In the genomic region with DNA sequence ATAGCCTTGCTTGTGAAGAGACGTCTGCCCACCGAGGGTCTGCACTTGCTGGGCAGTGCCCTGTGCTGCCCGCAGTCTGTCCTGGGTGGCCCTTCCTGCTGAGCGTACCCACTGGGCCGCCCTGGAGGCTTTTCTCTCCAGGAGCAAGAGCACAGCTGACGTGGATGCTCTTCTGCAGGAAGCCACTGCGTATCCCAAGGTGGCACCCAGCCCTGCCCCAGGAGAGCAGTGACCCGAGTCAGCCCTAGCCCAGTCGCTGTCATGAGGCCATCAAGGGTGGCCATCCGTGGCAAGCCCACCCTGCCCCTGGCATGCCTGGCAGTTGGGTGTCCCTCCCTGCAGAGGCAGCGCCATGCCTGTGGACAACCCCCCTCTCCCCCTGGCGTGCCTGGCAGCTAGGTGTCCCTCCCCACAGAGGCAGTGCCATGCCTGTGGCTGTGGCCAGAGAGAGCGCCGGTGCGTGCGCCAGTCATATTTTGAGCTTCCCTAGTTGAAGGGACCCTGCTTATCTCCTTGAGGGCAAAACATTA, we compare ENCODE assay signal across 18 cellular contexts. TPM values are rescaled to one million over a fixed set of nuclear protein-coding genes. Genes with fewer than 3 reads are reported as not detected.
DNase-seq lines count a peak whose midpoint lies in the region; ATAC-seq and TF ChIP-seq lines count a peak whose summit lies in the region.
"Had no signal": no experiment of that assay in that cellular context is flagged by ENCODE, and none has a peak within 500 bp of the region (broad histone marks: within the 10 kb centered on the region; RNA-seq: fewer than 3 reads in every experiment).

No MANE protein-coding gene starts in this region.

- no peak overlapping the region for H3K23ac ChIP-seq in neuronal stem cell (ENCODE audit: low read depth, low read length, poor library complexity)

- H3K18ac ChIP-seq in neuronal stem cell (ENCODE audit: low read length), result peak overlapping the region; percentile 75

- peaks cover 3% of the 10 kb centered on the region for H3K79me1 ChIP-seq in neuronal stem cell (ENCODE audit: low read depth, low read length)

- H3K4me3 ChIP-seq in BLaER1 (no peak overlapping the region), neuronal stem cell (ENCODE audit: low read length in 2 of 2) (no peak overlapping the region)
- H3K4me3 ChIP-seq: A549 had no signal

- no peak overlapping the region for H2BK15ac ChIP-seq in neuronal stem cell (ENCODE audit: low read length)

- peak overlapping the region; percentile 55 for H3K4me2 ChIP-seq in BLaER1
- no peak overlapping the region for H3K4me2 ChIP-seq in neuronal stem cell (ENCODE audit: insufficient read depth, low read length, poor library complexity, severe bottlenecking)
- H3K4me2 ChIP-seq: A549 had no signal

- H4K20me1 ChIP-seq in BLaER1, result no peaks in the 10 kb centered on the region

- H3K36me3 ChIP-seq in BLaER1 (peaks cover 21% of the 10 kb centered on the region; the same call in 1 of the 2 replicates), neuronal stem cell (replicated peaks in 1 of 2; ENCODE audit: control insufficient read depth in 2 of 2, insufficient read depth in 2 of 2, low read length in 2 of 2) (no peaks in the 10 kb centered on the region)

- no peak overlapping the region for H3K9ac ChIP-seq in BLaER1
- H3K9ac ChIP-seq in neuronal stem cell (ENCODE audit: low read depth, low read length, poor library complexity), result peak overlapping the region; percentile 18

- H2AK5ac ChIP-seq in neuronal stem cell (ENCODE audit: low read depth, low read length), result no peak overlapping the region

- H2AFZ ChIP-seq in neuronal stem cell (ENCODE audit: low read length), result no peak overlapping the region

- H2BK120ac ChIP-seq in neuronal stem cell (ENCODE audit: low read depth, low read length), result no peak overlapping the region

- peaks cover 2% of the 10 kb centered on the region for H3K36me3 Mint-ChIP-seq in chondrocyte (ENCODE audit: low read depth)
- H3K36me3 Mint-ChIP-seq: CD8-positive, alpha-beta T cell had no signal

- peak overlapping the region; percentile 49; the same call in 1 of the 2 replicates for H3K27ac ChIP-seq in BLaER1
- no peak overlapping the region for H3K27ac ChIP-seq in neuronal stem cell (replicated peaks; ENCODE audit: low read length)
- H3K27ac ChIP-seq: 22Rv1, A549, C4-2B had no signal

- H3K27me3 ChIP-seq in BLaER1, result no peaks in the 10 kb centered on the region; the same call in 1 of the 2 replicates
- H3K27me3 ChIP-seq in neuronal stem cell (ENCODE audit: control insufficient read depth in 3 of 3, insufficient read depth in 3 of 3, low read depth in 1 of 3, low read length in 3 of 3), result peaks cover 0 to 27% (median 0%) of the 10 kb centered on the region in 3 experiments

- intact Hi-C loops in Right ventricle myocardium inferior (cut with DNase I) (no loop called here), Right ventricle myocardium superior (cut with DNase I) (no loop called here)

- H3K4me1 Mint-ChIP-seq in chondrocyte (ENCODE audit: low read depth), result no peaks in the 10 kb centered on the region
- H3K4me1 Mint-ChIP-seq: B cell had no signal

- no peak overlapping the region for H2BK12ac ChIP-seq in neuronal stem cell (ENCODE audit: low read length)

- H3K4me1 ChIP-seq in BLaER1 (peaks cover 76% of the 10 kb centered on the region), neuronal stem cell (ENCODE audit: control insufficient read depth in 2 of 2, insufficient read depth in 1 of 2, low read depth in 1 of 2, low read length in 2 of 2) (no peaks in the 10 kb centered on the region)
- H3K4me1 ChIP-seq: A549, Caco-2 had no signal

- ATAC-seq in Right ventricle myocardium inferior, result peak; percentile 27
- ATAC-seq in Right ventricle myocardium superior (ENCODE audit: poor library complexity), result no peak
- ATAC-seq: A549; CD8-positive, alpha-beta T cell had no signal

- H4K91ac ChIP-seq in neuronal stem cell (ENCODE audit: low read depth, low read length, poor library complexity), result no peak overlapping the region

- H3K14ac ChIP-seq in neuronal stem cell (ENCODE audit: low read length), result peak overlapping the region; percentile 67

- no peak for DNase-seq in Right ventricle myocardium inferior (ENCODE audit: missing footprints)
- DNase-seq in Right ventricle myocardium superior, result no peak
- peak; percentile 88 for DNase-seq in chondrocyte (ENCODE audit: low spot score)
- no peak for DNase-seq in neuronal stem cell (ENCODE audit: low spot score)
- no peak for DNase-seq in stimulated activated CD4-positive, alpha-beta T cell treated with anti-CD3 and anti-CD28 coated beads, Interleukin-1b, Interleukin-23, amount 100 ng/mL, for 48 hours
- DNase-seq in NCI-H2227 (lab: John Stamatoyannopoulos, UW; ENCODE audit: unreplicated experiment), result no peak
- DNase-seq: AML-193; Caco-2; Calu3; CD4-positive, alpha-beta T cell; CD8-positive, alpha-beta T cell; DMS79 treated with DMSO at 0.1 percent for 48 hours; GF-D8 had no signal

- no peaks in the 10 kb centered on the region for H3K9me3 Mint-ChIP-seq in chondrocyte (ENCODE audit: low read depth)
- H3K9me3 Mint-ChIP-seq: CD4-positive, alpha-beta T cell; CD8-positive, alpha-beta T cell had no signal

- H3K9me3 ChIP-seq in BLaER1 (no peaks in the 10 kb centered on the region), neuronal stem cell (replicated peaks in 1 of 2; ENCODE audit: control insufficient read depth in 2 of 2, insufficient read depth in 1 of 2, low read depth in 1 of 2, low read length in 2 of 2) (peaks cover 0 to 21% of the 10 kb centered on the region in 2 donors)
- H3K9me3 ChIP-seq: A549, Caco-2 had no signal

- H2BK5ac ChIP-seq in neuronal stem cell (ENCODE audit: low read length), result no peak overlapping the region

- no CpG with 5 or more reads among the region's 16 CpGs for WGBS in neuronal stem cell (ENCODE audit: extremely low coverage in 2 of 2, insufficient read length in 2 of 2, insufficient replicate concordance in 1 of 2), 2 donors

- H3K4ac ChIP-seq in neuronal stem cell (ENCODE audit: low read length), result no peak overlapping the region

- TF ChIP-seq CTCF in chondrocyte (IDR thresholded peaks at IDR 0.05), result no peak

- H3K27ac Mint-ChIP-seq in chondrocyte (ENCODE audit: unreplicated experiment), result no peak overlapping the region
- H3K27ac Mint-ChIP-seq: B cell; CD4-positive, alpha-beta T cell; CD8-positive, alpha-beta T cell had no signal

- no peak overlapping the region for H4K8ac ChIP-seq in neuronal stem cell (ENCODE audit: low read depth, low read length)

- H3K4me3 Mint-ChIP-seq in chondrocyte (ENCODE audit: unreplicated experiment), result no peak overlapping the region
- H3K4me3 Mint-ChIP-seq: B cell; CD4-positive, alpha-beta T cell; CD8-positive, alpha-beta T cell had no signal

- no peaks in the 10 kb centered on the region for H3K27me3 Mint-ChIP-seq in chondrocyte (ENCODE audit: low read depth)
- H3K27me3 Mint-ChIP-seq: CD4-positive, alpha-beta T cell had no signal

RNA-seq across cellular contexts. Expression of gene COL6A1, which starts 51.3 kb away (rescaled TPM):
- total RNA-seq in Right ventricle myocardium inferior, result 228 TPM
- total RNA-seq in Right ventricle myocardium superior, result 173 TPM
- total RNA-seq in chondrocyte, result 994 to 1,063 TPM (median 1,052 TPM) in 3 replicates
- polyA plus RNA-seq in neuronal stem cell (2013, experiment 1 of 2), result 54.3 TPM
- 53.4 TPM for polyA plus RNA-seq in neuronal stem cell (2013, experiment 2 of 2)
